In the genomic region with DNA sequence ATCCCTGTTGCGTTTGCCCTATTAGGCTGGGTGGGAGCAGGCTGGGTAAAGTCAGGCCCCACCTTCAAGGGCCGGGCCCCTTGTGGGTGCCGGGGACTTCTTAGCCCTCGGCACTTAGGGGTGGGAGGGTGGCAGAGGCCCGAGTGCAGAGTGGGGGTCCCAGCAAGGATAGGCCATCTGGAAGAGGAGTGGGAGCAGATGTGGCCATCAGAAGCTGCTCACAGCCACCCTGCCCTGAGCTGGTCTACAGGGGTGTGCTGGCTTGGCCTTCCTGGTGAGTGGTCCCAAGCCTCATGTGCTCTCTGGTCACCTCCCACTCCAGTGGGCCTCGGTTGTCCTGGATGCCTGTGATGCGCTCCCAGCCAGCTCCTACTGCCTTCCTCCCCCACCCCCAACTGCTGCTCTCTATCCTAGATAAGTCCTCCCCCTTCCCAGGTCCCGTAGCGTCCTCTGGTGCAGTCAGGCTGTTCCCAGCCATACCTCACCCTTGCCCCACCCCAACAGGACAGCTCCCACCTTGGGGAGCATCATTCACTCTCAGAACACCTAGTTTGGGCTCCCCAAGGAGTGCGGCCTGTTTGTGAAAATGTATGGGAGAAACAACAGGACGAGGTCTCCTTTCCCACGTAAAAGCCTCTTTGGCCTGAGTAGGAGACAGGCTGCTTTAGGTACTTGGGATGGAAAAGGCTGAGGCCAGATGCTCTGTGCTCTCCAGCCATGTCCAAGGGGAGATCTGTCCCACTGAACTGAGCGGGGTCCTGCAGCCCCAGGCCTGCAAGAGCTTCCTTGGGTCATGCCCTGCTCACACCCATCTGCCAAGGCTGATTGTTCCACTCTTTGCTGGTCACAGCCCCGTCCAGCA, we compare ENCODE assay signal across 12 cellular contexts.
"Had no signal": no experiment of that assay in that cellular context is flagged by ENCODE, and none has a peak within 500 bp of the region (broad histone marks: within the 10 kb centered on the region; RNA-seq: fewer than 3 reads in every experiment).

No MANE protein-coding gene starts in this region.

- H3K4me3 ChIP-seq: prostate gland, SJSA1, tibial nerve had no signal

- H3K27me3 ChIP-seq: SJSA1, tibial nerve had no signal

- H3K27ac ChIP-seq: SJSA1, tibial nerve, VCaP had no signal

- ATAC-seq: activated CD4-positive, alpha-beta T cell treated with anti-CD3 and anti-CD28 coated beads for 36 hours; activated T-helper 17 cell treated with anti-CD3 and anti-CD28 coated beads, Interleukin-2, amount 50 U/mL, for 72 hours had no signal

- H3K9me3 ChIP-seq: prostate gland, SJSA1, tibial nerve had no signal

- DNase-seq: activated CD4-positive, alpha-beta T cell treated with anti-CD3 and anti-CD28 coated beads for 36 hours; cerebellar nuclear complex; dermis blood vessel endothelial cell; erythroblast; immature natural killer cell; stimulated activated CD4-positive, alpha-beta T cell treated with anti-CD3 and anti-CD28 coated beads, Interleukin-4, amount 100 ng/mL, for 4 hours; SW 1271 had no signal

- H3K36me3 ChIP-seq: prostate gland, SJSA1 had no signal
